14 cellular contexts compared by ENCODE assay signal in the genomic region with DNA sequence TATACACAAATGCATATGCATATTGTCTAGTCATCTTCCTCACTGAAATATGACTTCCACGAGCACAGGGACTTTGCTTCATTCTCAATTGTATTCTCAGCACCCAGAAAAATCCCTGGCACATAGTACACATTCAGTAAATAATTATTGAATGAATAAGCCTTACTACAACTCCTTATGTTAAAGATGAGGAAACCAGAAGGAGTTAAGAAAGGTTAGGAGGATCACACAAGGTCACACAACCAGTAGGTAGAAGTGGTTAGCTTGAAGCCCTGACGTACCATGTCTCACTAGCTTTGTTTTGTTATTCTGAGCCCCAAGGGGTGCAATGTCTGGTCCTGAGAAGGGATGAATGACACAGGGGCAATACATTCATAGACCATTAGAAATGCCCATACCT.
"Had no signal": no experiment of that assay in that cellular context is flagged by ENCODE, and none has a peak within 500 bp of the region (broad histone marks: within the 10 kb centered on the region; RNA-seq: fewer than 3 reads in every experiment).

No MANE protein-coding gene starts in this region.

- H3K4me3 Mint-ChIP-seq: activated CD8-positive, alpha-beta T cell treated with anti-CD3 and anti-CD28 coated beads for 36 hours; activated naive CD8-positive, alpha-beta T cell treated with anti-CD3 and anti-CD28 coated beads for 36 hours; activated T-cell treated with anti-CD3 and anti-CD28 coated beads, Interleukin-2, amount 50 U/mL, for 4 hours; effector memory CD8-positive, alpha-beta T cell; immature natural killer cell; natural killer cell treated with Interleukin-12 subunit alpha and Interleukin-12 subunit beta and Interleukin-15 and Interleukin-18, amount 100 ng/mL, for 72 hours had no signal

- H3K9me3 Mint-ChIP-seq: activated CD8-positive, alpha-beta T cell treated with anti-CD3 and anti-CD28 coated beads for 36 hours had no signal

- FAIRE-seq: small intestine had no signal

- H3K4me1 ChIP-seq: transverse colon had no signal

- H3K36me3 Mint-ChIP-seq: activated naive CD8-positive, alpha-beta T cell treated with anti-CD3 and anti-CD28 coated beads for 36 hours; immature natural killer cell; natural killer cell treated with Interleukin-12 subunit alpha and Interleukin-12 subunit beta and Interleukin-15 and Interleukin-18, amount 100 ng/mL, for 72 hours had no signal

- H3K36me3 ChIP-seq: transverse colon had no signal

- DNase-seq: activated CD4-positive, alpha-beta T cell treated with anti-CD3 and anti-CD28 coated beads for 4 hours; activated CD8-positive, alpha-beta T cell treated with anti-CD3 and anti-CD28 coated beads for 36 hours; activated effector memory CD4-positive, alpha-beta T cell treated with anti-CD3 and anti-CD28 coated beads, Interleukin-2, amount 50 U/mL, for 16 hours; activated naive CD8-positive, alpha-beta T cell treated with anti-CD3 and anti-CD28 coated beads for 36 hours; activated T-cell treated with anti-CD3 and anti-CD28 coated beads, Interleukin-2, amount 50 U/mL, for 4 hours; dermis blood vessel endothelial cell; effector memory CD8-positive, alpha-beta T cell; foreskin melanocyte; head of caudate nucleus; immature natural killer cell; small intestine; stimulated activated naive CD8-positive, alpha-beta T cell treated with anti-CD3 and anti-CD28 coated beads, Interleukin-15, Interleukin-2, amounts not matched to agents 100 U/mL and 50 U/mL, for 24 hours; transverse colon had no signal

- H3K27me3 Mint-ChIP-seq: activated naive CD8-positive, alpha-beta T cell treated with anti-CD3 and anti-CD28 coated beads for 36 hours had no signal

- H3K9me3 ChIP-seq: transverse colon had no signal

- H3K27me3 ChIP-seq: transverse colon had no signal

- H3K4me3 ChIP-seq: transverse colon had no signal

- H3K27ac Mint-ChIP-seq: activated CD8-positive, alpha-beta T cell treated with anti-CD3 and anti-CD28 coated beads for 36 hours; activated naive CD8-positive, alpha-beta T cell treated with anti-CD3 and anti-CD28 coated beads for 36 hours; effector memory CD8-positive, alpha-beta T cell; immature natural killer cell; natural killer cell treated with Interleukin-12 subunit alpha and Interleukin-12 subunit beta and Interleukin-15 and Interleukin-18, amount 100 ng/mL, for 72 hours had no signal

- H3K4me1 Mint-ChIP-seq: activated naive CD8-positive, alpha-beta T cell treated with anti-CD3 and anti-CD28 coated beads for 36 hours; immature natural killer cell had no signal

- H3K27ac ChIP-seq: transverse colon had no signal
